ENCODE assay signal across 20 cellular contexts in the genomic region with DNA sequence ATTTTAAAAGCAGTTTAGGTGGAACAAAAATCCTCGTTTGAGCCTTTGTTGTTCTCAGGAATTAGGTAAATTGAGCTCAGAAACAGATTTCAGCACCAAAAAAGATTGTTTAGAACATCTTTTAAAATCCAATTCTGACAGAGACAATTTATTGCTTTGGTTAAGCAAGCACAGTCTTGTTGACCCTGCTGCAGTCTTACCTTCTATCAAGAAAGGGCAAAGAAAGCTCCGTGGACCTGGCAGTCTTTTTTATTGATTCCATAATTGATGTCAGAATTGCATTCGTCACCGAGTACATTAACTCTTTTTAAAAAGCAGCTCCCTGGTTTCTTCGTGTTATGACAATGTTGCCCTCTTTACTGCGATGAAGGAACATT.
"Had no signal": no experiment of that assay in that cellular context is flagged by ENCODE, and none has a peak within 500 bp of the region (broad histone marks: within the 10 kb centered on the region; RNA-seq: fewer than 3 reads in every experiment).

No MANE protein-coding gene starts in this region.

- FAIRE-seq: colon, pancreas had no signal

- H3K36me3 Mint-ChIP-seq: natural killer cell; stimulated activated memory B cell treated with anti-CD40 and anti-IgM and Interleukin-4, amounts not matched to agents 10 μg/mL and 1 μg/mL and 100 μg/mL, for 72 hours had no signal

- H3K36me3 ChIP-seq: gastrocnemius medialis, heart right ventricle, pancreas, right lobe of liver, spleen, tibial nerve had no signal

- H3K27ac Mint-ChIP-seq: natural killer cell; stimulated activated memory B cell treated with anti-CD40 and anti-IgM and Interleukin-4, amounts not matched to agents 10 μg/mL and 1 μg/mL and 100 μg/mL, for 72 hours; stimulated activated naive CD8-positive, alpha-beta T cell treated with anti-CD3 and anti-CD28 coated beads, Interleukin-15, Interleukin-2, amounts not matched to agents 100 ng/mL and 50 ng/mL, for 24 hours had no signal

- H3K9me3 ChIP-seq: gastrocnemius medialis, heart right ventricle, pancreas, psoas muscle, right lobe of liver, spleen, testis, tibial nerve had no signal

- H3K27me3 ChIP-seq: gastrocnemius medialis, pancreas, right lobe of liver, spleen, testis, tibial nerve had no signal

- DNase-seq: cerebellar nuclear complex; dermis blood vessel endothelial cell; gastrocnemius medialis; heart right ventricle; mesendoderm; natural killer cell; occipital lobe; pancreas; psoas muscle; retina; right lobe of liver; spleen; stimulated activated CD4-positive, alpha-beta T cell treated with anti-CD3 and anti-CD28 coated beads, Interleukin-15, amount 100 ng/mL, for 24 hours; stimulated activated CD4-positive, alpha-beta T cell treated with anti-CD3 and anti-CD28 coated beads, Interleukin-1b, Interleukin-23, amount 100 ng/mL, for 48 hours; stimulated activated CD4-positive, alpha-beta T cell treated with anti-CD3 and anti-CD28 coated beads, Interleukin-4, amount 100 ng/mL, for 24 hours; testis had no signal

- H3K4me1 ChIP-seq: gastrocnemius medialis, heart right ventricle, pancreas, psoas muscle, spleen, testis, tibial nerve had no signal

- H3K27me3 Mint-ChIP-seq: stimulated activated memory B cell treated with anti-CD40 and anti-IgM and Interleukin-4, amounts not matched to agents 10 μg/mL and 1 μg/mL and 100 μg/mL, for 72 hours; stimulated activated naive CD8-positive, alpha-beta T cell treated with anti-CD3 and anti-CD28 coated beads, Interleukin-15, Interleukin-2, amounts not matched to agents 100 ng/mL and 50 ng/mL, for 24 hours had no signal

- H3K4me1 Mint-ChIP-seq: natural killer cell; stimulated activated memory B cell treated with anti-CD40 and anti-IgM and Interleukin-4, amounts not matched to agents 10 μg/mL and 1 μg/mL and 100 μg/mL, for 72 hours had no signal

- H3K27ac ChIP-seq: gastrocnemius medialis, heart right ventricle, pancreas, psoas muscle, right lobe of liver, spleen, testis, tibial nerve had no signal

- H3K4me3 ChIP-seq: gastrocnemius medialis, heart right ventricle, pancreas, psoas muscle, right lobe of liver, spleen, testis, tibial nerve had no signal

- H3K4me3 Mint-ChIP-seq: natural killer cell; stimulated activated memory B cell treated with anti-CD40 and anti-IgM and Interleukin-4, amounts not matched to agents 10 μg/mL and 1 μg/mL and 100 μg/mL, for 72 hours; stimulated activated naive CD8-positive, alpha-beta T cell treated with anti-CD3 and anti-CD28 coated beads, Interleukin-15, Interleukin-2, amounts not matched to agents 100 ng/mL and 50 ng/mL, for 24 hours had no signal
